Comparison of ENCODE assay signal across 28 cellular contexts in the genomic region with DNA sequence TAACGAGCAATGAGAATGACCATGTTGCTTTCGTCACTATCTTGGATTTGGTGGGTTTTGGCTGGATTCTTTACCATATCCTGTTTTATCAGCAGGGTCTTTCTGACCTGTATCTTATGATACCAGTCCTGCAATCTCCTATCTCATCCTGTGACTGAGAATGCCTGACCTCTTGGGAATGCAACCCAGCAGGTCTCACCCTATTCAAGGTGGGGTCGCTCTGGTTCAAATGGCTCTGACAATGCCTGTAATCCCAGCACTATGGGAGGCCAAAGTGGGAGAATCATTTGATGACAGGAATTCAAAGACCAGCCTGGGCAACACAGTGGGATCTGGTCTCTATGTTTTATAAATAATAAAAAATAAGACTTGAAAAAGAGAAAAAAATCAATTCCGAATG.
"Had no signal": no experiment of that assay in that cellular context is flagged by ENCODE, and none has a peak within 500 bp of the region (broad histone marks: within the 10 kb centered on the region; RNA-seq: fewer than 3 reads in every experiment).

No MANE protein-coding gene starts in this region.

- H3K4me3 Mint-ChIP-seq: mesothelial cell of epicardium; naive B cell; natural killer cell; nephron progenitor cell; stimulated activated effector memory CD8-positive, alpha-beta T cell treated with anti-CD3 and anti-CD28 coated beads, Interleukin-12 subunit alpha, Interleukin-12 subunit beta, amount 100 ng/mL, for 72 hours; stimulated activated naive CD8-positive, alpha-beta T cell treated with anti-CD3 and anti-CD28 coated beads, Interleukin-15, amount 100 ng/mL, for 72 hours had no signal

- H3K36me3 ChIP-seq: left lung, lower lobe of right lung, pancreas, prostate gland, spleen, tibial nerve, upper lobe of left lung, vagina had no signal

- H3K4me1 ChIP-seq: left lung, lower lobe of right lung, prostate gland, spleen, tibial nerve, upper lobe of left lung, vagina had no signal

- H3K9me3 ChIP-seq: left lung, lower lobe of right lung, pancreas, prostate gland, spleen, tibial nerve, upper lobe of left lung, vagina had no signal

- H3K27me3 ChIP-seq: left lung, pancreas, tibial nerve, upper lobe of left lung, vagina had no signal

- H3K36me3 Mint-ChIP-seq: mesothelial cell of epicardium; natural killer cell; stimulated activated effector memory CD8-positive, alpha-beta T cell treated with anti-CD3 and anti-CD28 coated beads, Interleukin-12 subunit alpha, Interleukin-12 subunit beta, amount 100 ng/mL, for 72 hours had no signal

- H3K4me1 Mint-ChIP-seq: mesothelial cell of epicardium; naive B cell; natural killer cell; nephron progenitor cell; stimulated activated effector memory CD8-positive, alpha-beta T cell treated with anti-CD3 and anti-CD28 coated beads, Interleukin-12 subunit alpha, Interleukin-12 subunit beta, amount 100 ng/mL, for 72 hours; stimulated activated naive CD8-positive, alpha-beta T cell treated with anti-CD3 and anti-CD28 coated beads, Interleukin-15, amount 100 ng/mL, for 72 hours had no signal

- DNase-seq: hippocampal formation; kidney; left colon; left lung; lower lobe of right lung; mammary epithelial cell; mesenchymal stem cell; naive B cell; natural killer cell; nephron progenitor cell; nucleus accumbens; pancreas; posterior cingulate gyrus; retina; right cardiac atrium; spleen; stimulated activated CD4-positive, alpha-beta T cell treated with anti-CD3 and anti-CD28 coated beads, Interleukin-4, amount 100 ng/mL, for 24 hours; stimulated activated naive CD4-positive, alpha-beta T cell treated with Interleukin-2 at 50 U/mL for 16 hours; stimulated activated naive CD8-positive, alpha-beta T cell treated with anti-CD3 and anti-CD28 coated beads, Interleukin-15, amount 100 ng/mL, for 72 hours; substantia nigra; upper lobe of left lung had no signal

- ATAC-seq: left colon; left lung; lower lobe of right lung; natural killer cell; pancreas; right cardiac atrium; sciatic nerve; stimulated activated effector memory CD8-positive, alpha-beta T cell treated with anti-CD3 and anti-CD28 coated beads, Interleukin-12 subunit alpha, Interleukin-12 subunit beta, amount 100 ng/mL, for 72 hours; stimulated activated naive CD8-positive, alpha-beta T cell treated with anti-CD3 and anti-CD28 coated beads, Interleukin-15, amount 100 ng/mL, for 72 hours had no signal

- H3K27ac Mint-ChIP-seq: mesothelial cell of epicardium; naive B cell; natural killer cell; nephron progenitor cell; stimulated activated effector memory CD8-positive, alpha-beta T cell treated with anti-CD3 and anti-CD28 coated beads, Interleukin-12 subunit alpha, Interleukin-12 subunit beta, amount 100 ng/mL, for 72 hours; stimulated activated naive CD8-positive, alpha-beta T cell treated with anti-CD3 and anti-CD28 coated beads, Interleukin-15, amount 100 ng/mL, for 72 hours had no signal

- H3K9me3 Mint-ChIP-seq: mesothelial cell of epicardium; natural killer cell; nephron progenitor cell; stimulated activated effector memory CD8-positive, alpha-beta T cell treated with anti-CD3 and anti-CD28 coated beads, Interleukin-12 subunit alpha, Interleukin-12 subunit beta, amount 100 ng/mL, for 72 hours; stimulated activated naive CD8-positive, alpha-beta T cell treated with anti-CD3 and anti-CD28 coated beads, Interleukin-15, amount 100 ng/mL, for 72 hours had no signal

- H3K4me3 ChIP-seq: left lung, lower lobe of right lung, pancreas, prostate gland, skin epidermis, spleen, tibial nerve, upper lobe of left lung, vagina had no signal

- H3K27ac ChIP-seq: left lung, lower lobe of right lung, pancreas, prostate gland, skin epidermis, spleen, tibial nerve, upper lobe of left lung, vagina had no signal
